Comparison of ENCODE assay signal across 1 cellular context in the genomic region with DNA sequence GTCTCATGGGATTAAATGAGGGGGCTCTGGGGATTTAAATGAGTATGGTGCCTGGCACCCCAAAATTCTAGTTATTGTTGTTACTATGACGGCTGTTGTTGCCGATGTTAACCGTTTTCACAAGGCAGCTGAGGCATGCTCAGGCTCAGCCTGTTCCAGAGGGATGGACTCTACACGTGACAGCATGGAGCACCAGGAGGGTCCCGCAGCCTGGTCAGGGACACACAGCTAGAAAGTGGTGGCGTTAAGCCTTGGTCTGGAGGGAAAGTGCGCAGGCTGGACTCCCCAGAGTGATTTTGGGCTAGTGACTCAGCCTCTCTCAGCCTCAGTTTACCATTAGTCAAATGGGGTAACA.
TF ChIP-seq lines count a peak whose summit lies in the region.

No MANE protein-coding gene starts in this region.

TF ChIP-seq in SK-N-SH, 30 proteins besides CTCF, POLR2A, EP300 and RAD21 (continued from another document):
- TF ChIP-seq, protein P1, sequence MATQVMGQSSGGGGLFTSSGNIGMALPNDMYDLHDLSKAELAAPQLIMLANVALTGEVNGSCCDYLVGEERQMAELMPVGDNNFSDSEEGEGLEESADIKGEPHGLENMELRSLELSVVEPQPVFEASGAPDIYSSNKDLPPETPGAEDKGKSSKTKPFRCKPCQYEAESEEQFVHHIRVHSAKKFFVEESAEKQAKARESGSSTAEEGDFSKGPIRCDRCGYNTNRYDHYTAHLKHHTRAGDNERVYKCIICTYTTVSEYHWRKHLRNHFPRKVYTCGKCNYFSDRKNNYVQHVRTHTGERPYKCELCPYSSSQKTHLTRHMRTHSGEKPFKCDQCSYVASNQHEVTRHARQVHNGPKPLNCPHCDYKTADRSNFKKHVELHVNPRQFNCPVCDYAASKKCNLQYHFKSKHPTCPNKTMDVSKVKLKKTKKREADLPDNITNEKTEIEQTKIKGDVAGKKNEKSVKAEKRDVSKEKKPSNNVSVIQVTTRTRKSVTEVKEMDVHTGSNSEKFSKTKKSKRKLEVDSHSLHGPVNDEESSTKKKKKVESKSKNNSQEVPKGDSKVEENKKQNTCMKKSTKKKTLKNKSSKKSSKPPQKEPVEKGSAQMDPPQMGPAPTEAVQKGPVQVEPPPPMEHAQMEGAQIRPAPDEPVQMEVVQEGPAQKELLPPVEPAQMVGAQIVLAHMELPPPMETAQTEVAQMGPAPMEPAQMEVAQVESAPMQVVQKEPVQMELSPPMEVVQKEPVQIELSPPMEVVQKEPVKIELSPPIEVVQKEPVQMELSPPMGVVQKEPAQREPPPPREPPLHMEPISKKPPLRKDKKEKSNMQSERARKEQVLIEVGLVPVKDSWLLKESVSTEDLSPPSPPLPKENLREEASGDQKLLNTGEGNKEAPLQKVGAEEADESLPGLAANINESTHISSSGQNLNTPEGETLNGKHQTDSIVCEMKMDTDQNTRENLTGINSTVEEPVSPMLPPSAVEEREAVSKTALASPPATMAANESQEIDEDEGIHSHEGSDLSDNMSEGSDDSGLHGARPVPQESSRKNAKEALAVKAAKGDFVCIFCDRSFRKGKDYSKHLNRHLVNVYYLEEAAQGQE (IDR thresholded peaks at IDR 0.05; ENCODE audit: low read depth, low read length), result no peak
- TF ChIP-seq SIN3A (IDR thresholded peaks at IDR 0.05; ENCODE audit: borderline replicate concordance, low read depth, low read length), result no peak
- TF ChIP-seq CHD2 (IDR thresholded peaks at IDR 0.05; ENCODE audit: low read length, partially characterized antibody), result no peak
- no peak for TF ChIP-seq TCF12 (IDR thresholded peaks at IDR 0.05)
- no peak for TF ChIP-seq NRF1 (IDR thresholded peaks at IDR 0.05; ENCODE audit: low read depth, low read length)
- no peak for TF ChIP-seq MXI1 (IDR thresholded peaks at IDR 0.05; ENCODE audit: low read depth, low read length)
- no peak for TF ChIP-seq TEAD4 (IDR thresholded peaks at IDR 0.05; ENCODE audit: borderline replicate concordance, insufficient read depth)
- no peak for TF ChIP-seq GABPA (IDR thresholded peaks at IDR 0.05; ENCODE audit: low read depth)
- no peak for TF ChIP-seq MEF2A (IDR thresholded peaks at IDR 0.05; ENCODE audit: borderline replicate concordance, low read depth)
- TF ChIP-seq, protein P2, sequence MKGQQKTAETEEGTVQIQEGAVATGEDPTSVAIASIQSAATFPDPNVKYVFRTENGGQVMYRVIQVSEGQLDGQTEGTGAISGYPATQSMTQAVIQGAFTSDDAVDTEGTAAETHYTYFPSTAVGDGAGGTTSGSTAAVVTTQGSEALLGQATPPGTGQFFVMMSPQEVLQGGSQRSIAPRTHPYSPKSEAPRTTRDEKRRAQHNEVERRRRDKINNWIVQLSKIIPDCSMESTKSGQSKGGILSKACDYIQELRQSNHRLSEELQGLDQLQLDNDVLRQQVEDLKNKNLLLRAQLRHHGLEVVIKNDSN (IDR thresholded peaks at IDR 0.05; ENCODE audit: borderline replicate concordance, low read depth), result no peak
